ENCODE assay signal across 20 cellular contexts in genomic region chr1:37303884-37304574, GRCh38.
"Had no signal": no experiment of that assay in that cellular context is flagged by ENCODE, and none has a peak within 500 bp of the region (broad histone marks: within the 10 kb centered on the region; RNA-seq: fewer than 3 reads in every experiment).

No MANE protein-coding gene starts in this region.

- H3K36me3 Mint-ChIP-seq: activated naive CD4-positive, alpha-beta T cell treated with anti-CD3 and anti-CD28 coated beads, Interleukin-2, amount 10 ng/mL, durations not matched to agents 7 days and 5 days; activated naive CD8-positive, alpha-beta T cell treated with anti-CD3 and anti-CD28 coated beads for 36 hours; T-cell had no signal

- H3K4me3 Mint-ChIP-seq: activated CD4-positive, alpha-beta memory T cell treated with anti-CD3 and anti-CD28 coated beads, Interleukin-2, amount 10 ng/mL, durations not matched to agents 7 days and 5 days; activated CD4-positive, alpha-beta T cell treated with anti-CD3 and anti-CD28 coated beads for 36 hours; activated naive CD4-positive, alpha-beta T cell treated with anti-CD3 and anti-CD28 coated beads, Interleukin-2, amount 10 ng/mL, durations not matched to agents 7 days and 5 days; activated naive CD8-positive, alpha-beta T cell treated with anti-CD3 and anti-CD28 coated beads for 36 hours; activated T-cell treated with anti-CD3 and anti-CD28 coated beads, Interleukin-2, amount 50 U/mL, for 72 hours; T-cell had no signal

- H3K9me3 Mint-ChIP-seq: activated CD4-positive, alpha-beta memory T cell treated with anti-CD3 and anti-CD28 coated beads, Interleukin-2, amount 10 ng/mL, durations not matched to agents 7 days and 5 days; activated naive CD4-positive, alpha-beta T cell treated with anti-CD3 and anti-CD28 coated beads, Interleukin-2, amount 10 ng/mL, durations not matched to agents 7 days and 5 days; activated naive CD8-positive, alpha-beta T cell treated with anti-CD3 and anti-CD28 coated beads for 36 hours; activated T-cell treated with anti-CD3 and anti-CD28 coated beads, Interleukin-2, amount 50 U/mL, for 72 hours; activated T-helper 2 cell treated with anti-CD3 and anti-CD28 coated beads, Interferon-gamma antibody, Interleukin-2, Interleukin-4, amounts not matched to agents 10 μg/mL and 5 μg/mL and 100 μg/mL, durations not matched to agents 14 hours and 24 hours and 36 hours; T-cell had no signal

- H3K27ac Mint-ChIP-seq: activated CD4-positive, alpha-beta memory T cell treated with anti-CD3 and anti-CD28 coated beads, Interleukin-2, amount 10 ng/mL, durations not matched to agents 7 days and 5 days; activated CD4-positive, alpha-beta T cell treated with anti-CD3 and anti-CD28 coated beads for 36 hours; activated naive CD4-positive, alpha-beta T cell treated with anti-CD3 and anti-CD28 coated beads, Interleukin-2, amount 10 ng/mL, durations not matched to agents 7 days and 5 days; activated naive CD8-positive, alpha-beta T cell treated with anti-CD3 and anti-CD28 coated beads for 36 hours; activated T-cell treated with anti-CD3 and anti-CD28 coated beads, Interleukin-2, amount 50 U/mL, for 72 hours; activated T-helper 2 cell treated with anti-CD3 and anti-CD28 coated beads, Interferon-gamma antibody, Interleukin-2, Interleukin-4, amounts not matched to agents 10 μg/mL and 5 μg/mL and 100 μg/mL, durations not matched to agents 14 hours and 24 hours and 36 hours; T-cell had no signal

- H3K4me1 Mint-ChIP-seq: activated CD4-positive, alpha-beta memory T cell treated with anti-CD3 and anti-CD28 coated beads, Interleukin-2, amount 10 ng/mL, durations not matched to agents 7 days and 5 days; activated CD4-positive, alpha-beta T cell treated with anti-CD3 and anti-CD28 coated beads for 36 hours; activated naive CD4-positive, alpha-beta T cell treated with anti-CD3 and anti-CD28 coated beads, Interleukin-2, amount 10 ng/mL, durations not matched to agents 7 days and 5 days; activated naive CD8-positive, alpha-beta T cell treated with anti-CD3 and anti-CD28 coated beads for 36 hours; T-cell had no signal

- ATAC-seq: activated CD4-positive, alpha-beta T cell treated with anti-CD3 and anti-CD28 coated beads for 36 hours; activated T-cell treated with anti-CD3 and anti-CD28 coated beads, Interleukin-2, amount 50 U/mL, for 72 hours; Right ventricle myocardium inferior; T-cell had no signal

- DNase-seq: activated CD4-positive, alpha-beta memory T cell treated with anti-CD3 and anti-CD28 coated beads, Interleukin-2, amount 10 ng/mL, durations not matched to agents 7 days and 5 days; activated CD4-positive, alpha-beta T cell treated with anti-CD3 and anti-CD28 coated beads for 36 hours; activated CD4-positive, alpha-beta T cell treated with anti-CD3 and anti-CD28 coated beads, Interleukin-2, amount 50 U/mL, for 1 hour; activated gamma-delta T cell treated with Interleukin-2 at 50 U/mL for 16 hours; activated naive CD4-positive, alpha-beta T cell treated with anti-CD3 and anti-CD28 coated beads, Interleukin-2, amount 10 ng/mL, durations not matched to agents 7 days and 5 days; activated naive CD8-positive, alpha-beta T cell treated with anti-CD3 and anti-CD28 coated beads for 36 hours; activated T-cell treated with anti-CD3 and anti-CD28 coated beads, Interleukin-2, amount 50 U/mL, for 72 hours; brain microvascular endothelial cell; KBM-7; NCI-H1048; NCI-H1417 treated with DMSO at 0.1 percent for 48 hours; NCI-H1694; NCI-H2081; NCI-H510A; NCI-H526 treated with DMSO at 0.1 percent for 48 hours; PC-9; T-cell; WERI-Rb-1 had no signal
